1 cellular context compared by ENCODE assay signal in genomic region chr4:7041851-7042696, GRCh38.
TF ChIP-seq lines count a peak whose summit lies in the region.

No MANE protein-coding gene starts in this region.

TF ChIP-seq in GM12878, 131 proteins besides CTCF, POLR2A, EP300 and RAD21:
- TF ChIP-seq EGR1 (IDR thresholded peaks at IDR 0.05; ENCODE audit: borderline replicate concordance in 1 of 2, low read depth in 2 of 2, low read length in 2 of 2) (peak in 1 of 2 experiments; percentile 68; a peak in 2 of 3 replicates), SPI1 (IDR thresholded peaks at IDR 0.05; ENCODE audit: borderline replicate concordance, insufficient read depth, low read depth, low read length) (peak; percentile 3; the same call in 1 of the 2 replicates), IRF5 (IDR thresholded peaks at IDR 0.05; ENCODE audit: borderline replicate concordance) (no peak), IKZF2 (IDR thresholded peaks at IDR 0.05) (no peak)
